ENCODE assay signal across 21 cellular contexts in the genomic region with DNA sequence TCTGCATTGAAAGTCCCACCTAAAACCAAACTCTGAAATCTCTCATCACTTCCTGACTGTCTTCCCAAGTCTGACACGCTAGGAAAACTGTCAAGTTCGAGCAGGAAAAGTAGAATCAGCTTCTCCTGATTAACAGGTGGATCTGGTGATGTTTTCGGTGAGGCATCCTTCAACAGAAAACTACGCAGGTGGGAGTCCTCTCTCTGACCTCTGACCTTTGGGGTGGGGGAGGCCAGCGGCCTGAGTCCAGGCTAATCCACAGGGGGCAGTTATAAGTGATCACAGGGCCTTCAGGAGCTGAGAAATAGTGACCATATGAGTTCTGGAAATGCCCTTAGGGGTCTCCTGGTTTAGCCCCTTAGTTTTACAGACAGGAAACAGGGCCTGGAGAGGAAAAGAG. TPM values are rescaled to one million over a fixed set of nuclear protein-coding genes. Genes with fewer than 3 reads are reported as not detected.
DNase-seq lines count a peak whose midpoint lies in the region; ATAC-seq and TF ChIP-seq lines count a peak whose summit lies in the region.
"Had no signal": no experiment of that assay in that cellular context is flagged by ENCODE, and none has a peak within 500 bp of the region (broad histone marks: within the 10 kb centered on the region; RNA-seq: fewer than 3 reads in every experiment).

No MANE protein-coding gene starts in this region.

- no peaks in the 10 kb centered on the region for H3K79me2 ChIP-seq in fibroblast of lung (ENCODE audit: control insufficient read depth, insufficient read depth, low read length)

- H3K36me3 ChIP-seq in heart right ventricle (peaks cover 0 to 11% (median 0%) of the 10 kb centered on the region in 9 donors), fibroblast of lung (ENCODE audit: control insufficient read depth, insufficient read depth, low read length) (no peaks in the 10 kb centered on the region), prostate gland (no peaks in the 10 kb centered on the region), upper lobe of left lung (peaks cover 0 to 5% (median 0%) of the 10 kb centered on the region in 4 donors)

- no peak for DNase-seq in heart right ventricle
- no peak for DNase-seq in Right ventricle myocardium superior
- no peak for DNase-seq in fibroblast of lung (ENCODE audit: low read depth in 2 of 2)
- no peak for DNase-seq in prostate gland (ENCODE audit: low spot score)
- DNase-seq in upper lobe of left lung = no peak
- DNase-seq in central memory CD4-positive, alpha-beta T cell = no peak
- DNase-seq in stimulated activated naive CD8-positive, alpha-beta T cell treated with anti-CD3 and anti-CD28 coated beads, Interleukin-15, amount 100 ng/mL, for 72 hours = no peak
- DNase-seq: activated CD4-positive, alpha-beta memory T cell treated with anti-CD3 and anti-CD28 coated beads for 36 hours; activated naive CD4-positive, alpha-beta T cell; activated T-cell treated with anti-CD3 and anti-CD28 coated beads for 4 hours; H7; hippocampal formation; midbrain; NCI-H1105; NCI-H526; stimulated activated naive B cell treated with anti-CD40 and anti-IgM and Interleukin-4, amounts not matched to agents 10 μg/mL and 1 μg/mL and 100 μg/mL, for 72 hours; T-helper 2 cell had no signal

- no peaks in the 10 kb centered on the region for H3K27me3 Mint-ChIP-seq in stimulated activated naive CD8-positive, alpha-beta T cell treated with anti-CD3 and anti-CD28 coated beads, Interleukin-15, amount 100 ng/mL, for 72 hours
- H3K27me3 Mint-ChIP-seq: activated CD4-positive, alpha-beta memory T cell treated with anti-CD3 and anti-CD28 coated beads for 36 hours had no signal

- TF ChIP-seq EP300 in upper lobe of left lung (IDR thresholded peaks at IDR 0.05) = no peak

- H3K4me1 ChIP-seq in heart right ventricle (peaks cover 11 to 29% (median 22%) of the 10 kb centered on the region in 9 donors), fibroblast of lung (ENCODE audit: control insufficient read depth, extremely low read depth, insufficient read depth, low read length) (peaks cover 5% of the 10 kb centered on the region), prostate gland (replicated peaks) (no peaks in the 10 kb centered on the region), upper lobe of left lung (peaks cover 17 to 27% (median 21%) of the 10 kb centered on the region in 4 donors)

- no peak for ATAC-seq in heart right ventricle
- no peak for ATAC-seq in Right ventricle myocardium superior (ENCODE audit: poor library complexity)
- no peak for ATAC-seq in upper lobe of left lung (ENCODE audit: low FRiP score in 2 of 2)
- no peak for ATAC-seq in esophagus mucosa
- no peak for ATAC-seq in stimulated activated naive CD8-positive, alpha-beta T cell treated with anti-CD3 and anti-CD28 coated beads, Interleukin-15, amount 100 ng/mL, for 72 hours
- ATAC-seq: stimulated activated naive B cell treated with anti-CD40 and anti-IgM and Interleukin-4, amounts not matched to agents 10 μg/mL and 1 μg/mL and 100 μg/mL, for 72 hours had no signal

- TF ChIP-seq CTCF in heart right ventricle (IDR thresholded peaks at IDR 0.05) = no peak
- no peak for TF ChIP-seq CTCF in fibroblast of lung (conservative IDR thresholded peaks at IDR 0.05 in 1 of 2, IDR thresholded peaks at IDR 0.05 in 1 of 2; ENCODE audit: low read depth in 1 of 2, low read length in 2 of 2)
- no peak for TF ChIP-seq CTCF in prostate gland (IDR thresholded peaks at IDR 0.05)
- no peak for TF ChIP-seq CTCF in upper lobe of left lung (IDR thresholded peaks at IDR 0.05)

- no peak overlapping the region for H2AFZ ChIP-seq in fibroblast of lung (ENCODE audit: low read length)

- H3K9ac ChIP-seq in fibroblast of lung (ENCODE audit: insufficient read depth, low read length) = no peak overlapping the region

- H4K20me1 ChIP-seq in fibroblast of lung (ENCODE audit: control insufficient read depth, extremely low read depth, insufficient read depth, low read length) = no peaks in the 10 kb centered on the region

- TF ChIP-seq POLR2A in prostate gland (IDR thresholded peaks at IDR 0.05) (no peak), upper lobe of left lung (IDR thresholded peaks at IDR 0.05) (no peak)

- no peak overlapping the region for H3K27ac Mint-ChIP-seq in stimulated activated naive CD8-positive, alpha-beta T cell treated with anti-CD3 and anti-CD28 coated beads, Interleukin-15, amount 100 ng/mL, for 72 hours
- H3K27ac Mint-ChIP-seq: activated CD4-positive, alpha-beta memory T cell treated with anti-CD3 and anti-CD28 coated beads for 36 hours; stimulated activated naive B cell treated with anti-CD40 and anti-IgM and Interleukin-4, amounts not matched to agents 10 μg/mL and 1 μg/mL and 100 μg/mL, for 72 hours had no signal

- H3K9me3 Mint-ChIP-seq in stimulated activated naive CD8-positive, alpha-beta T cell treated with anti-CD3 and anti-CD28 coated beads, Interleukin-15, amount 100 ng/mL, for 72 hours = no peaks in the 10 kb centered on the region
- H3K9me3 Mint-ChIP-seq: activated CD4-positive, alpha-beta memory T cell treated with anti-CD3 and anti-CD28 coated beads for 36 hours; neural crest cell; stimulated activated naive B cell treated with anti-CD40 and anti-IgM and Interleukin-4, amounts not matched to agents 10 μg/mL and 1 μg/mL and 100 μg/mL, for 72 hours had no signal

- intact Hi-C loops in heart right ventricle (cut with DNase I) (loop anchor here in 1 of 10 donors (10.0 kb wide), 1 partner anchor 62 kb away; a partner anchor contains a TSS), Right ventricle myocardium superior (cut with DNase I) (no loop called here), prostate gland (cut with DNase I) (no loop called here)

- H3K27me3 ChIP-seq in heart right ventricle (no peaks in the 10 kb centered on the region), fibroblast of lung (ENCODE audit: control insufficient read depth, insufficient read depth, low read length) (no peaks in the 10 kb centered on the region), prostate gland (replicated peaks; ENCODE audit: insufficient read depth) (no peaks in the 10 kb centered on the region), upper lobe of left lung (no peaks in the 10 kb centered on the region)

- H3K4me3 ChIP-seq in heart right ventricle = no peak overlapping the region
- no peak overlapping the region for H3K4me3 ChIP-seq in fibroblast of lung (replicated peaks in 1 of 4; ENCODE audit: control extremely low read depth in 1 of 4, insufficient read depth in 1 of 4, low read depth in 3 of 4, low read length in 4 of 4)
- no peak overlapping the region for H3K4me3 ChIP-seq in prostate gland
- H3K4me3 ChIP-seq in upper lobe of left lung = no peak overlapping the region
- H3K4me3 ChIP-seq: A549 had no signal

- H3K4me2 ChIP-seq in fibroblast of lung (ENCODE audit: extremely low read depth, insufficient read depth, low read length) = peak overlapping the region; percentile 61
- H3K4me2 ChIP-seq: A549 had no signal

- H3K9me3 ChIP-seq in heart right ventricle = no peaks in the 10 kb centered on the region
- no peaks in the 10 kb centered on the region for H3K9me3 ChIP-seq in fibroblast of lung (ENCODE audit: control insufficient read depth, insufficient read depth, low read depth, low read length)
- no peaks in the 10 kb centered on the region for H3K9me3 ChIP-seq in prostate gland
- no peaks in the 10 kb centered on the region for H3K9me3 ChIP-seq in upper lobe of left lung
- H3K9me3 ChIP-seq: A549 had no signal

- no peak overlapping the region for H3K4me3 Mint-ChIP-seq in stimulated activated naive CD8-positive, alpha-beta T cell treated with anti-CD3 and anti-CD28 coated beads, Interleukin-15, amount 100 ng/mL, for 72 hours
- H3K4me3 Mint-ChIP-seq: activated CD4-positive, alpha-beta memory T cell treated with anti-CD3 and anti-CD28 coated beads for 36 hours; neural crest cell; stimulated activated naive B cell treated with anti-CD40 and anti-IgM and Interleukin-4, amounts not matched to agents 10 μg/mL and 1 μg/mL and 100 μg/mL, for 72 hours had no signal

- WGBS in heart right ventricle, 2 donors = 59 to 60% methylated on average over 5 of the region's 5 CpGs
- 72% methylated on average over 5 of the region's 5 CpGs for WGBS in prostate gland
- WGBS in upper lobe of left lung, 2 donors = 77 to 87% methylated on average over 5 of the region's 5 CpGs

- H3K27ac ChIP-seq in heart right ventricle = peak overlapping the region; percentile 53 to 92 (median 85)
- H3K27ac ChIP-seq in fibroblast of lung (ENCODE audit: insufficient read depth, low read length) = peak overlapping the region; percentile 30
- H3K27ac ChIP-seq in prostate gland = peak overlapping the region; percentile 31 to 35
- peak overlapping the region; percentile 48 to 84 (median 67) for H3K27ac ChIP-seq in upper lobe of left lung

- peaks cover 5% of the 10 kb centered on the region for H3K4me1 Mint-ChIP-seq in stimulated activated naive CD8-positive, alpha-beta T cell treated with anti-CD3 and anti-CD28 coated beads, Interleukin-15, amount 100 ng/mL, for 72 hours
- H3K4me1 Mint-ChIP-seq: neural crest cell had no signal

RNA-seq across cellular contexts. Expression of a gene that starts 13.4 kb away (rescaled TPM):
- total RNA-seq in heart right ventricle (under 1 TPM in 1 of 10 donors, not detected in 9; 0.07 TPM), Right ventricle myocardium superior (0.03 TPM), fibroblast of lung (under 0.01 TPM in 1 of 2 replicates, not detected in the other), prostate gland (1 to 10 TPM in 1 of 2 donors, under 1 TPM in 1; under 0.01 to 1.1 TPM), upper lobe of left lung (1 to 10 TPM in 1 of 6 donors, under 1 TPM in 5; 0.15 to 1.0 (median 0.29) TPM), esophagus mucosa (0.04 TPM)
- polyA plus RNA-seq in heart right ventricle (not detected), fibroblast of lung (not detected in 2 replicates)
- polyA plus RNA-seq in fibroblast of lung (2012) = not detected in 2 replicates
- polyA minus RNA-seq in fibroblast of lung (ENCODE audit: low replicate concordance) = not detected in 2 replicates
- total RNA-seq: astrocyte, H7, neural crest cell had no signal
- polyA plus RNA-seq: A549 had no signal

Comparison
In these comparisons a context has a peak if more than half of its experiments do, and no peak if none do; other contexts are left out.
1. H3K27ac ChIP-seq: peak in every context shown above with its lines; median percentile 85 in heart right ventricle; 67 in upper lobe of left lung; 33 in prostate gland; 30 in fibroblast of lung.